In the genomic region with DNA sequence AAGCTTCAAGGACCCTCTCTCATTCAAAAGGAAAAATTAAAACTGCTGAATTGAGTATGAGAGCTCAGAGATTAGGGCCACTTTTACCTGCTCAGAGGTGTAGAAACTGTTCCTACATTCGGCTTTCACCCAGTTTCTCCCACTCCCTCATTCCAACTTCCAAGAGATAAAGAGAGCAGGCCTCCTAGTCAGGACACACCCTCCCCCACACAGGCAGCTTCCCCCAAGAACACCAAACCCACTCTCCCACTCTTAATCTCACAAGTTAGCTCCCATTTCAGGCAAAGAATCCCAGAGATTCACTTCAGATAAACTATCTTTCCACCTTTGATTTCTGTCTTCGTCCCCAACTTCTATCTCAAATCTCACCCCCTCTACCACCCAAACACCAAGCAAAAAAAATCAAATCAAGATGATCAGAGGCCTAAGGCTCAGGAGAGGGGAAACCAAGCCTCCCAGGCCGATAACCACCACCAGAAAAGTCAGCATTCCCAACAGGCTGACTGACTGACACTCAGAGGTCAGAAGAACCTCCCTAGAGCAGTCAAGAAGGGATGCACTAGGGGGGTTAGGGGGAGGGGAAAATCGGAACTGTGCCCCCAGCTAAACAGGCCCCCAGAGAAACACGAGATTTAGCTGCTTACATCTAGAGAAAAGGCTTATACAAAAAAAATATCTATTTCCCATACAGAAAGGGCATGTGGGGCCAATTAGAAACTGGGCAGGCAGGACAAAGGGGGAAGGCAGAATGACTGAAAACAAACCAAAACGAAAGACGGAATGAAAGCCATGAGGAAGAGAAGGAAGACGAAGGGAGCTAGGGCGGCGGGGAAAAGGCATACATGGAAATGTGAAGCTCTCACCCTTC, we compare ENCODE assay signal across 8 cellular contexts. TPM values are rescaled to one million over a fixed set of nuclear protein-coding genes. Genes with fewer than 3 reads are reported as not detected.
DNase-seq lines count a peak whose midpoint lies in the region; ATAC-seq and TF ChIP-seq lines count a peak whose summit lies in the region.

No MANE protein-coding gene starts in this region.

- CTCF ChIA-PET in AG04450 (lab: Charles Lee) = interaction anchor here (0.9 to 2.8 kb wide), 9 partner anchors 8 to 514 kb away, joined by 3 to 22 read pairs (median 8); partner anchors contain the start of genes ACIN1, C14orf119 and CDH24

- H3K4me1 Mint-ChIP-seq in IgD-negative memory B cell (peaks cover 20 to 30% (median 25%) of the 10 kb centered on the region in 3 donors), naive B cell (peaks cover 34 to 48% (median 44%) of the 10 kb centered on the region in 3 donors)

- peaks cover 27% of the 10 kb centered on the region for H3K4me1 ChIP-seq in mucosa of descending colon (ENCODE audit: low read depth)

- no peak for ATAC-seq in naive B cell (ENCODE audit: low read depth in 2 of 2)
- ATAC-seq in mucosa of descending colon = no peak
- ATAC-seq in GM18505 (IDR thresholded peaks at IDR 0.05; ENCODE audit: unreplicated experiment) = no peak

- POLR2A ChIA-PET in AG04450 (lab: Yijun Ruan, JAX) = interaction anchor here (0.6 to 2.0 kb wide), 4 partner anchors 13 to 75 kb away, joined by 3 to 28 read pairs (median 4); partner anchors contain the start of genes ACIN1 and C14orf119

- no peak for TF ChIP-seq CTCF in AG04450 (IDR thresholded peaks at IDR 0.05; ENCODE audit: low read depth, low read length)
- no peak for TF ChIP-seq CTCF in mucosa of descending colon (IDR thresholded peaks at IDR 0.05)

- intact Hi-C loops in mucosa of descending colon (cut with DNase I, micrococcal nuclease) = no loop called here

- no peak for DNase-seq in AG04450 (ENCODE audit: low read depth, low spot score)
- no peak for DNase-seq in caudate nucleus (lab: John Stamatoyannopoulos, UW)
- DNase-seq in naive B cell = no peak
- no peak for DNase-seq in mucosa of descending colon
- no peak for DNase-seq in NCI-H526 treated with DMSO at 0.1 percent for 48 hours (lab: John Stamatoyannopoulos, UW)
- DNase-seq in putamen (ENCODE audit: low spot score) = no peak

- H3K36me3 Mint-ChIP-seq in IgD-negative memory B cell = peaks cover 3% of the 10 kb centered on the region
- H3K36me3 Mint-ChIP-seq in naive B cell = peaks cover 4 to 19% of the 10 kb centered on the region in 2 donors

- peak overlapping the region; percentile 88 to 98 (median 95) for H3K4me3 Mint-ChIP-seq in IgD-negative memory B cell
- peak overlapping the region; percentile 82 to 98 (median 94) for H3K4me3 Mint-ChIP-seq in naive B cell

- H3K27ac ChIP-seq in AG04450 (ENCODE audit: low read depth, low read length) (peak overlapping the region; percentile 47), caudate nucleus (ENCODE audit: low read depth, low read length) (peak overlapping the region; percentile 97)

- H3K27ac Mint-ChIP-seq in IgD-negative memory B cell = peak overlapping the region; percentile 88 to 94 (median 93)
- peak overlapping the region; percentile 86 to 98 (median 94) for H3K27ac Mint-ChIP-seq in naive B cell

- H3K36me3 ChIP-seq in mucosa of descending colon (ENCODE audit: low read depth) = peaks cover 11% of the 10 kb centered on the region

- no peak for TF ChIP-seq POLR2A in GM18505 (IDR thresholded peaks at IDR 0.05; ENCODE audit: borderline replicate concordance, extremely low read depth, insufficient read depth, insufficient read length)

- H3K9me3 Mint-ChIP-seq in IgD-negative memory B cell (no peaks in the 10 kb centered on the region), naive B cell (no peaks in the 10 kb centered on the region)

- H3K4me3 ChIP-seq in AG04450 (ENCODE audit: low read depth, low read length) (peak overlapping the region; percentile 89), mucosa of descending colon (no peak overlapping the region)

- H3K27me3 Mint-ChIP-seq in IgD-negative memory B cell (no peaks in the 10 kb centered on the region), naive B cell (no peaks in the 10 kb centered on the region)

- H3K9me3 ChIP-seq in AG04450 (ENCODE audit: control insufficient read depth, insufficient read depth, low read length) (no peaks in the 10 kb centered on the region), mucosa of descending colon (no peaks in the 10 kb centered on the region)

- no peaks in the 10 kb centered on the region for H3K27me3 ChIP-seq in AG04450 (ENCODE audit: control insufficient read depth, insufficient read depth, low read length)

RNA-seq across cellular contexts. Expression of gene CDH24, which starts 13.2 kb away (rescaled TPM):
- polyA plus RNA-seq in AG04450 (2011; rRNA removed) = 10.1 and 11.0 TPM in 2 replicates
- 13.6 and 18.6 TPM in 2 replicates for polyA minus RNA-seq in AG04450 (2011; rRNA and poly(A)+ RNA removed)
- polyA plus RNA-seq in IgD-negative memory B cell = 0.09 TPM
- polyA plus RNA-seq in naive B cell (ENCODE audit: low read depth in 6 of 6) = under 1 TPM in 4 of 6 donors, not detected in 2; 0.18 to 0.97 (median 0.39) TPM
- total RNA-seq in mucosa of descending colon = 1 to 10 TPM; 2.7 to 4.8 (median 4.4) TPM

RNA-seq across cellular contexts. Expression of gene ACIN1, which starts 24.4 kb away (rescaled TPM):
- polyA plus RNA-seq in AG04450 (2011; rRNA removed) (158 and 173 TPM in 2 replicates), IgD-negative memory B cell (18.8 TPM), naive B cell (ENCODE audit: low read depth in 6 of 6) (10 to 100 TPM in 2 of 6 donors, 1 to 10 TPM in 3, under 1 TPM in 1; 0.61 to 18.0 (median 9.8) TPM)
- polyA minus RNA-seq in AG04450 (2011; rRNA and poly(A)+ RNA removed) = 136 and 143 TPM in 2 replicates
- total RNA-seq in mucosa of descending colon = 100 to 1,000 TPM; 143 to 172 (median 170) TPM

RNA-seq across cellular contexts. Expression of gene C14orf119, which starts 24.8 kb away (rescaled TPM):
- polyA plus RNA-seq in AG04450 (2011; rRNA removed) = 119 and 128 TPM in 2 replicates
- 89.5 and 94.1 TPM in 2 replicates for polyA minus RNA-seq in AG04450 (2011; rRNA and poly(A)+ RNA removed)
- polyA plus RNA-seq in IgD-negative memory B cell = 68.7 TPM
- 10 to 100 TPM; 31.7 to 81.0 (median 69.0) TPM for polyA plus RNA-seq in naive B cell (ENCODE audit: low read depth in 6 of 6)
- total RNA-seq in mucosa of descending colon = 10 to 100 TPM; 46.6 to 48.3 (median 48.0) TPM

RNA-seq across cellular contexts. Expression of gene PSMB11, which starts 28.5 kb away (rescaled TPM):
- polyA plus RNA-seq in AG04450 (2011; rRNA removed) = not detected in 2 replicates
- not detected in 2 replicates for polyA minus RNA-seq in AG04450 (2011; rRNA and poly(A)+ RNA removed)
- polyA plus RNA-seq in IgD-negative memory B cell = not detected
- polyA plus RNA-seq in naive B cell (ENCODE audit: low read depth in 6 of 6) = not detected
- not detected for total RNA-seq in mucosa of descending colon

RNA-seq across cellular contexts. Expression of gene CIROP, which starts 34.3 kb away (rescaled TPM):
- polyA plus RNA-seq in AG04450 (2011; rRNA removed) (0.07 and 0.12 TPM in 2 replicates), IgD-negative memory B cell (not detected), naive B cell (ENCODE audit: low read depth in 6 of 6) (not detected)
- 0.13 TPM in 1 of 2 replicates, not detected in the other for polyA minus RNA-seq in AG04450 (2011; rRNA and poly(A)+ RNA removed)
- under 1 TPM in 1 of 3 donors, not detected in 2; 0.13 TPM for total RNA-seq in mucosa of descending colon
